8 cellular contexts compared by ENCODE assay signal in genomic region chr14:92603309-92604257, GRCh38.
DNase-seq lines count a peak whose midpoint lies in the region; ATAC-seq, FAIRE-seq and TF ChIP-seq lines count a peak whose summit lies in the region.

No MANE protein-coding gene starts in this region.

- H3K9me3 ChIP-seq in left lung = no peaks in the 10 kb centered on the region

- intact Hi-C loops in left lung (cut with DNase I) = no loop called here

- no peaks in the 10 kb centered on the region for H3K36me3 Mint-ChIP-seq in GM23338 (ENCODE audit: low read depth)
- no peaks in the 10 kb centered on the region for H3K36me3 Mint-ChIP-seq in brain

- H3K27me3 ChIP-seq in GM23338 (ENCODE audit: insufficient read depth) (no peaks in the 10 kb centered on the region), left lung (no peaks in the 10 kb centered on the region)

- TF ChIP-seq CTCF in GM23338 (conservative IDR thresholded peaks at IDR 0.05; ENCODE audit: low read depth in 2 of 2) (peak in 1 of 2 experiments; percentile 21; a peak in 1 of 4 replicates), brain (conservative IDR thresholded peaks at IDR 0.05) (peak in 1 of 2 experiments; percentile 28), left lung (IDR thresholded peaks at IDR 0.05) (no peak)

- H3K4me1 Mint-ChIP-seq in GM23338 = no peaks in the 10 kb centered on the region
- peaks cover 22% of the 10 kb centered on the region for H3K4me1 Mint-ChIP-seq in brain

- no peak overlapping the region for H3K4me3 ChIP-seq in GM23338
- H3K4me3 ChIP-seq in left lung = no peak overlapping the region

- peak; percentile 44 for DNase-seq in GM23338 (ENCODE audit: low spot score)
- DNase-seq in RCC 7860 (ENCODE audit: low spot score) = peak; percentile 25
- no peak for DNase-seq in left lung
- DNase-seq in stromal cell of bone marrow (ENCODE audit: low read depth) = peak; percentile 52
- DNase-seq in CD1c-positive myeloid dendritic cell (ENCODE audit: extremely low spot score) = no peak

- H4K20me1 ChIP-seq in GM23338 (replicated peaks; ENCODE audit: insufficient read depth) = no peaks in the 10 kb centered on the region

- H3K9me3 Mint-ChIP-seq in GM23338 (no peaks in the 10 kb centered on the region), brain (peaks cover 0 to 22% (median 4%) of the 10 kb centered on the region in 5 experiments)

- peaks cover 6% of the 10 kb centered on the region; the same call in 1 of the 2 replicates for H3K9me2 ChIP-seq in GM23338 (ENCODE audit: insufficient read depth)

- H3K27ac ChIP-seq in GM23338 (ENCODE audit: low read depth) = no peak overlapping the region
- H3K27ac ChIP-seq in left lung = peak overlapping the region in 1 of 2 donors; percentile 7

- no peak overlapping the region for H3K4me2 ChIP-seq in GM23338

- H3K36me3 ChIP-seq in GM23338 (ENCODE audit: insufficient read depth) (no peaks in the 10 kb centered on the region), left lung (peaks cover 0 to 4% of the 10 kb centered on the region in 2 donors)

- H3F3A ChIP-seq in GM23338 (replicated peaks; ENCODE audit: low read depth) = no peaks in the 10 kb centered on the region

- no peak overlapping the region for H2AFZ ChIP-seq in GM23338

- H3K27me3 Mint-ChIP-seq in GM23338 (ENCODE audit: insufficient read depth, low read depth, poor library complexity) (peaks cover 7% of the 10 kb centered on the region), brain (peaks cover 13% of the 10 kb centered on the region)

- ATAC-seq in GM23338 = peak; percentile 61
- ATAC-seq in left lung = peak; percentile 65
- no peak for ATAC-seq in GM18873 (IDR thresholded peaks at IDR 0.05; ENCODE audit: low FRiP score, unreplicated experiment)
- no peak for ATAC-seq in HG03520 (IDR thresholded peaks at IDR 0.05; ENCODE audit: unreplicated experiment)

- no peak for FAIRE-seq in RCC 7860 (lab: Jason Lieb, UNC)

- H3K4me1 ChIP-seq in GM23338 (ENCODE audit: insufficient read depth) = no peaks in the 10 kb centered on the region
- H3K4me1 ChIP-seq in left lung = peaks cover 0 to 44% of the 10 kb centered on the region in 2 donors

- no peak overlapping the region for H3K4me3 Mint-ChIP-seq in GM23338
- H3K4me3 Mint-ChIP-seq in brain = peak overlapping the region in 1 of 5 experiments; percentile 25

- no peaks in the 10 kb centered on the region for H3K79me2 ChIP-seq in GM23338 (replicated peaks; ENCODE audit: insufficient read depth)

- H3K27ac Mint-ChIP-seq in GM23338 (no peak overlapping the region), brain (peak overlapping the region; percentile 9 to 91 (median 80))

TF ChIP-seq in GM23338, 12 proteins besides CTCF, POLR2A, EP300 and RAD21 (continues in another document):
- TF ChIP-seq STAT1 (IDR thresholded peaks at IDR 0.05; ENCODE audit: unreplicated experiment) = no peak
- TF ChIP-seq JUNB (IDR thresholded peaks at IDR 0.05; ENCODE audit: unreplicated experiment) = no peak
- TF ChIP-seq, protein P1, sequence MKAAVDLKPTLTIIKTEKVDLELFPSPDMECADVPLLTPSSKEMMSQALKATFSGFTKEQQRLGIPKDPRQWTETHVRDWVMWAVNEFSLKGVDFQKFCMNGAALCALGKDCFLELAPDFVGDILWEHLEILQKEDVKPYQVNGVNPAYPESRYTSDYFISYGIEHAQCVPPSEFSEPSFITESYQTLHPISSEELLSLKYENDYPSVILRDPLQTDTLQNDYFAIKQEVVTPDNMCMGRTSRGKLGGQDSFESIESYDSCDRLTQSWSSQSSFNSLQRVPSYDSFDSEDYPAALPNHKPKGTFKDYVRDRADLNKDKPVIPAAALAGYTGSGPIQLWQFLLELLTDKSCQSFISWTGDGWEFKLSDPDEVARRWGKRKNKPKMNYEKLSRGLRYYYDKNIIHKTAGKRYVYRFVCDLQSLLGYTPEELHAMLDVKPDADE (IDR thresholded peaks at IDR 0.05) = no peak
- no peak for TF ChIP-seq EZH2 (IDR thresholded peaks at IDR 0.05; ENCODE audit: low read depth, unreplicated experiment)
- TF ChIP-seq REST (IDR thresholded peaks at IDR 0.05; ENCODE audit: unreplicated experiment) = no peak
- no peak for TF ChIP-seq CREB1 (CRISPR knock-in tag; IDR thresholded peaks at IDR 0.05; ENCODE audit: low read depth)
- TF ChIP-seq EZH2phosphoT487 (IDR thresholded peaks at IDR 0.05; ENCODE audit: unreplicated experiment) = no peak
- no peak for TF ChIP-seq POLR2AphosphoS5 (IDR thresholded peaks at IDR 0.05; ENCODE audit: low read depth)
- no peak for TF ChIP-seq ZNF462 (CRISPR knock-in tag; IDR thresholded peaks at IDR 0.05)
- TF ChIP-seq ZNF331 (CRISPR knock-in tag; IDR thresholded peaks at IDR 0.05; ENCODE audit: low read depth) = no peak

Comparison
In these comparisons a context has a peak if more than half of its experiments do, and no peak if none do; other contexts are left out.
1. ATAC-seq: peak in GM23338 (single experiment) and left lung (single experiment); none in GM18873 (single experiment) and HG03520 (single experiment).
2. DNase-seq: peak in GM23338 (single experiment), RCC 7860 (single experiment) and stromal cell of bone marrow (single experiment); none in left lung (0 of 2) and CD1c-positive myeloid dendritic cell (single experiment).